24 cellular contexts compared by ENCODE assay signal in genomic region chr4:24282446-24282845, GRCh38.
"Had no signal": no experiment of that assay in that cellular context is flagged by ENCODE, and none has a peak within 500 bp of the region (broad histone marks: within the 10 kb centered on the region; RNA-seq: fewer than 3 reads in every experiment).

No MANE protein-coding gene starts in this region.

- H3K27ac Mint-ChIP-seq: activated CD8-positive, alpha-beta memory T cell treated with anti-CD3 and anti-CD28 coated beads, Interleukin-2, amount 10 ng/mL, durations not matched to agents 7 days and 5 days; activated naive CD4-positive, alpha-beta T cell treated with anti-CD3 and anti-CD28 coated beads, Interleukin-2, amount 10 ng/mL, durations not matched to agents 7 days and 5 days; activated naive CD8-positive, alpha-beta T cell treated with anti-CD3 and anti-CD28 coated beads for 36 hours; activated T-cell treated with anti-CD3 and anti-CD28 coated beads, Interleukin-2, amount 50 U/mL, for 24 hours had no signal

- H3K27ac ChIP-seq: SK-N-MC, WERI-Rb-1 had no signal

- H3K36me3 Mint-ChIP-seq: activated CD8-positive, alpha-beta memory T cell treated with anti-CD3 and anti-CD28 coated beads, Interleukin-2, amount 10 ng/mL, durations not matched to agents 7 days and 5 days; activated naive CD4-positive, alpha-beta T cell treated with anti-CD3 and anti-CD28 coated beads, Interleukin-2, amount 10 ng/mL, durations not matched to agents 7 days and 5 days; activated naive CD8-positive, alpha-beta T cell treated with anti-CD3 and anti-CD28 coated beads for 36 hours had no signal

- DNase-seq: activated CD4-positive, alpha-beta T cell treated with anti-CD3 and anti-CD28 coated beads for 48 hours; activated CD4-positive, alpha-beta T cell treated with anti-CD3 and anti-CD28 coated beads, Interleukin-2, amount 50 U/mL, for 48 hours; activated CD8-positive, alpha-beta memory T cell treated with anti-CD3 and anti-CD28 coated beads, Interleukin-2, amount 10 ng/mL, durations not matched to agents 7 days and 5 days; activated gamma-delta T cell; activated naive CD4-positive, alpha-beta T cell treated with anti-CD3 and anti-CD28 coated beads, Interleukin-2, amount 10 ng/mL, durations not matched to agents 7 days and 5 days; activated naive CD8-positive, alpha-beta T cell treated with anti-CD3 and anti-CD28 coated beads for 36 hours; activated T-cell treated with anti-CD3 and anti-CD28 coated beads, Interleukin-2, amount 50 U/mL, for 24 hours; caudate nucleus; MG63; NCI-H1092 treated with DMSO at 0.1 percent for 48 hours; NCI-H1417 treated with DMSO at 0.1 percent for 48 hours; NCI-H1694; NCI-H2029; NCI-H345; NCI-H510A; NCI-H526 treated with DMSO at 0.1 percent for 48 hours; NCI-H82; OCI-M1; SIG-M5; T-helper 1 cell; WERI-Rb-1 had no signal

- H3K4me3 Mint-ChIP-seq: activated CD8-positive, alpha-beta memory T cell treated with anti-CD3 and anti-CD28 coated beads, Interleukin-2, amount 10 ng/mL, durations not matched to agents 7 days and 5 days; activated naive CD4-positive, alpha-beta T cell treated with anti-CD3 and anti-CD28 coated beads, Interleukin-2, amount 10 ng/mL, durations not matched to agents 7 days and 5 days; activated naive CD8-positive, alpha-beta T cell treated with anti-CD3 and anti-CD28 coated beads for 36 hours; activated T-cell treated with anti-CD3 and anti-CD28 coated beads, Interleukin-2, amount 50 U/mL, for 24 hours had no signal

- ATAC-seq: activated CD4-positive, CD25-positive, alpha-beta regulatory T cell treated with anti-CD3 and anti-CD28 coated beads, Interleukin-2, amount 50 U/mL, for 24 hours; activated CD8-positive, alpha-beta memory T cell treated with anti-CD3 and anti-CD28 coated beads, Interleukin-2, amount 10 ng/mL, durations not matched to agents 7 days and 5 days; Panc1 had no signal

- H3K27me3 Mint-ChIP-seq: activated CD8-positive, alpha-beta memory T cell treated with anti-CD3 and anti-CD28 coated beads, Interleukin-2, amount 10 ng/mL, durations not matched to agents 7 days and 5 days; activated naive CD4-positive, alpha-beta T cell treated with anti-CD3 and anti-CD28 coated beads, Interleukin-2, amount 10 ng/mL, durations not matched to agents 7 days and 5 days; activated T-cell treated with anti-CD3 and anti-CD28 coated beads, Interleukin-2, amount 50 U/mL, for 24 hours had no signal

- H3K4me1 Mint-ChIP-seq: activated CD8-positive, alpha-beta memory T cell treated with anti-CD3 and anti-CD28 coated beads, Interleukin-2, amount 10 ng/mL, durations not matched to agents 7 days and 5 days; activated naive CD4-positive, alpha-beta T cell treated with anti-CD3 and anti-CD28 coated beads, Interleukin-2, amount 10 ng/mL, durations not matched to agents 7 days and 5 days; activated naive CD8-positive, alpha-beta T cell treated with anti-CD3 and anti-CD28 coated beads for 36 hours had no signal

- H3K9me3 Mint-ChIP-seq: activated naive CD4-positive, alpha-beta T cell treated with anti-CD3 and anti-CD28 coated beads, Interleukin-2, amount 10 ng/mL, durations not matched to agents 7 days and 5 days; activated naive CD8-positive, alpha-beta T cell treated with anti-CD3 and anti-CD28 coated beads for 36 hours; activated T-cell treated with anti-CD3 and anti-CD28 coated beads, Interleukin-2, amount 50 U/mL, for 24 hours had no signal

- H3K9me3 ChIP-seq: MG63 had no signal

- H3K27me3 ChIP-seq: MG63 had no signal

- H3K36me3 ChIP-seq: MG63, WERI-Rb-1 had no signal

- H3K4me3 ChIP-seq: MG63, SK-N-MC had no signal
